In the genomic region with DNA sequence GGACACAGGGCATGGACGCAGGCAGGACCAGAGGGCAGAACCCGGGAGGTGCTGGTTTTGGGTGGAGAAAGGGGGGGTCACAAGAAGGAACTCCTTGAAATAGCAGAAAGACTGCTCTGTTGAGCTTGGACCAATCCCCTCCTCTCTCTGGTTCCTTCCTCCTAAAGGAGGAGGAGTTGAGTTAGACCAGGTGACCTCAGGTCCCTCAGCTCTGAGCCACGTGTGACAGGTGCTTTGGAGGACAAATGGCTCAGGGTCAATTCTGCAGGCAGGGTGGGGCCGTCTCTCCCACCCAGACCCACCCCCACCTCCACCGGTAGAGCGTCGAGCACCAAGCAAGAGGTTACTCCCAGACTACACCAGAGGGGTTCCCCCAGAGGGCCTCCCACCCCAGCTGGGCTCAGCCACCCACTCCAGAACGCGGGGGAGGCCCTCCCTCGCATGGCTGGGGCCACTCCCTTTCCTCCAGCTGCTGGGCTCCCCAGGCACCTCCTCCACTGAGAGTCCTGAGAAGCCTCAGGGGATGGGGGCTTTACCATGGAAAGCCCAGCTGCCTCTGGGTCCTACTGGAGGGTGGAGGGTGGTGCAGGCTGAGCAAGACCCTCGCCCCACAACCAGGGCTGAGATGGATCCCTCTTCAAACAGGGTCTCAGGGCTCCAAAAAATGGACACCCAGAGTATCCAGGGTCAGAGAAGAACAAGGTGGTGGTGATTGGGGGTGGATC, we compare ENCODE assay signal across 8 cellular contexts. TPM values are rescaled to one million over a fixed set of nuclear protein-coding genes. Genes with fewer than 3 reads are reported as not detected.
DNase-seq lines count a peak whose midpoint lies in the region; ATAC-seq and TF ChIP-seq lines count a peak whose summit lies in the region.

No MANE protein-coding gene starts in this region.

- in situ Hi-C loops in Caki2 (cut with HindIII; ENCODE audit: low pct_unique_long_range_greater_than_20kb, low sequenced_read_pairs), result no loop called here

- H3K4me3 ChIP-seq in dorsolateral prefrontal cortex (peak overlapping the region; percentile 24 to 79 (median 62)), mesodermal cell (ENCODE audit: extremely low read depth, insufficient read depth, low read length, poor library complexity, severe bottlenecking) (peak overlapping the region; percentile 44), upper lobe of left lung (peak overlapping the region; percentile 46 to 84 (median 65))

- TF ChIP-seq CTCF in dorsolateral prefrontal cortex (IDR thresholded peaks at IDR 0.05 in 54 of 56, conservative IDR thresholded peaks at IDR 0.05 in 2 of 56; ENCODE audit: low read depth in 1 of 56, partially characterized antibody in 56 of 56), result peak in 1 of 56 donors; percentile 9
- TF ChIP-seq CTCF in upper lobe of left lung (IDR thresholded peaks at IDR 0.05), result peak in 3 of 6 experiments; percentile 8 to 55 (median 22)

- H3K36me3 ChIP-seq in KOPT-K1 (ENCODE audit: insufficient read depth, low read length) (no peaks in the 10 kb centered on the region), mesodermal cell (ENCODE audit: control insufficient read depth, insufficient read depth, low read length) (peaks cover 42% of the 10 kb centered on the region), upper lobe of left lung (peaks cover 14 to 42% (median 31%) of the 10 kb centered on the region in 4 donors)

- H3K4me1 ChIP-seq in mesodermal cell (ENCODE audit: control insufficient read depth, insufficient read depth, low read length, poor library complexity, severe bottlenecking) (peaks cover 30% of the 10 kb centered on the region), upper lobe of left lung (peaks cover 36 to 64% (median 45%) of the 10 kb centered on the region in 4 donors)

- 46 to 57% methylated on average over 3 to 7 of the region's 11 CpGs for WGBS in mesodermal cell (ENCODE audit: insufficient coverage in 2 of 2), 2 experiments
- WGBS in upper lobe of left lung, 2 donors, result 23 to 25% methylated on average over 2 to 4 of the region's 11 CpGs

- DNase-seq in Caki2 (ENCODE audit: low read depth) (peak; percentile 56), T-helper 9 cell (peak; percentile 46), dorsolateral prefrontal cortex (no peak), upper lobe of left lung (peak; percentile 81 to 84), caudate nucleus (lab: John Stamatoyannopoulos, UW) (no peak)

- ATAC-seq in GM19463 (IDR thresholded peaks at IDR 0.05; ENCODE audit: unreplicated experiment) (peak; percentile 45), upper lobe of left lung (ENCODE audit: low FRiP score in 2 of 2) (peak; percentile 0 to 76)

- intact Hi-C loops in dorsolateral prefrontal cortex (cut with DNase I), result no loop called here

- no peaks in the 10 kb centered on the region for H3K9me3 ChIP-seq in KOPT-K1 (ENCODE audit: insufficient read depth, low read length, poor library complexity, severe bottlenecking)
- H3K9me3 ChIP-seq in mesodermal cell (ENCODE audit: control insufficient read depth, low read length), result no peaks in the 10 kb centered on the region
- no peaks in the 10 kb centered on the region for H3K9me3 ChIP-seq in upper lobe of left lung

- H3K27ac ChIP-seq in KOPT-K1 (ENCODE audit: low read depth, low read length, poor library complexity, severe bottlenecking) (peak overlapping the region; percentile 44), dorsolateral prefrontal cortex (peak overlapping the region in 36 of 59 donors; percentile 19 to 91 (median 62)), mesodermal cell (ENCODE audit: low read depth, low read length, severe bottlenecking) (peak overlapping the region; percentile 77), upper lobe of left lung (peak overlapping the region; percentile 91 to 98 (median 96)), caudate nucleus (ENCODE audit: low read depth, low read length) (no peak overlapping the region)

- peak in 1 of 4 donors; percentile 32 for TF ChIP-seq POLR2A in upper lobe of left lung (IDR thresholded peaks at IDR 0.05)

- no peak for TF ChIP-seq EP300 in upper lobe of left lung (IDR thresholded peaks at IDR 0.05)

- H3K27me3 ChIP-seq in dorsolateral prefrontal cortex (no peaks in the 10 kb centered on the region), upper lobe of left lung (no peaks in the 10 kb centered on the region)

RNA-seq across cellular contexts. Expression of gene MYO1C, which starts 7.7 kb away (rescaled TPM):
- 63.8 and 85.8 TPM in 2 replicates for total RNA-seq in Caki2 (2014; rRNA removed; shearing (Covaris generic); ENCODE audit: low replicate concordance)
- total RNA-seq in dorsolateral prefrontal cortex (10 to 100 TPM; 13.8 to 50.6 (median 25.1) TPM), upper lobe of left lung (100 to 1,000 TPM; 186 to 358 (median 266) TPM)
- 83.2 TPM for polyA plus RNA-seq in mesodermal cell (2013, experiment 1 of 2)
- 73.4 TPM for polyA plus RNA-seq in mesodermal cell (2013, experiment 2 of 2)

RNA-seq across cellular contexts. Expression of gene CRK, which starts 28.7 kb away (rescaled TPM):
- total RNA-seq in Caki2 (2014; rRNA removed; shearing (Covaris generic); ENCODE audit: low replicate concordance), result 25.4 and 35.3 TPM in 2 replicates
- total RNA-seq in dorsolateral prefrontal cortex, result 10 to 100 TPM; 37.2 to 62.1 (median 49.0) TPM
- 68.2 TPM for polyA plus RNA-seq in mesodermal cell (2013, experiment 1 of 2)
- 63.0 TPM for polyA plus RNA-seq in mesodermal cell (2013, experiment 2 of 2)
- 100 to 1,000 TPM in 1 of 6 donors, 10 to 100 TPM in 5; 37.7 to 121 (median 65.8) TPM for total RNA-seq in upper lobe of left lung

RNA-seq across cellular contexts. Expression of gene INPP5K, which starts 31.7 kb away (rescaled TPM):
- 24.8 and 33.3 TPM in 2 replicates for total RNA-seq in Caki2 (2014; rRNA removed; shearing (Covaris generic); ENCODE audit: low replicate concordance)
- 10 to 100 TPM; 28.5 to 70.6 (median 43.8) TPM for total RNA-seq in dorsolateral prefrontal cortex
- 23.8 TPM for polyA plus RNA-seq in mesodermal cell (2013, experiment 1 of 2)
- polyA plus RNA-seq in mesodermal cell (2013, experiment 2 of 2), result 19.8 TPM
- 100 to 1,000 TPM in 2 of 6 donors, 10 to 100 TPM in 4; 60.9 to 155 (median 84.6) TPM for total RNA-seq in upper lobe of left lung

Comparison
In these comparisons a context has a peak if more than half of its experiments do, and no peak if none do; other contexts are left out.
1. DNase-seq: peak in Caki2 (single experiment), T-helper 9 cell (single experiment) and upper lobe of left lung (2 of 2); none in dorsolateral prefrontal cortex (0 of 10) and caudate nucleus (0 of 61).
2. Peak in every context shown above with its lines, with median percentiles within 50 percentile points of each other: H3K4me3 ChIP-seq.